16 cellular contexts compared by ENCODE assay signal in the genomic region with DNA sequence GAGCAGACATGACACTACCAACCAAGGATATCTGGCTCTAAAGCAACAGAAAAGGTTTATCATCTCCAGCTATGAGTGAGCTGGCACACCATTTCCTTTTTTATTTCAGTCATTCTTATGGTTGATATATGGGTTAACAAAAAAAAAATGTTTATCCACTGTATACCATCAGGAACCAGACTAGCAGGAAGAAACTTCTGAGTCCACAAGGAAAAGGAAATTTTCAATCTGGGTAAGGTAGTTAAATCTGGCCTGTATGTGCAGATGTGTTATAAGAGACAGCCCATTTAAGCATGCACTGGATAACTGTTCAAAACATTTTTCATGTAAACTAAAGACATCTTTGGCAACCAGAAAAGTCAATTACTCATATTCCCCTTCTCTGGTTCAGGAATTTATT.
"Had no signal": no experiment of that assay in that cellular context is flagged by ENCODE, and none has a peak within 500 bp of the region (broad histone marks: within the 10 kb centered on the region; RNA-seq: fewer than 3 reads in every experiment).

No MANE protein-coding gene starts in this region.

- H3K27me3 ChIP-seq: testis had no signal

- H3K27ac ChIP-seq: coronary artery, testis had no signal

- DNase-seq: activated CD4-positive, alpha-beta T cell treated with anti-CD3 and anti-CD28 coated beads for 1 hour; activated CD8-positive, alpha-beta memory T cell treated with anti-CD3 and anti-CD28 coated beads, Interleukin-2, amount 50 U/mL, for 4 hours; activated CD8-positive, alpha-beta T cell treated with anti-CD3 and anti-CD28 coated beads for 36 hours; activated naive CD4-positive, alpha-beta T cell treated with anti-CD3 and anti-CD28 coated beads for 36 hours; caudate nucleus; effector CD4-positive, alpha-beta T cell; glutamatergic neuron; occipital lobe; stimulated activated CD4-positive, alpha-beta T cell treated with anti-CD3 and anti-CD28 coated beads, Interleukin-4, amount 100 ng/mL, for 1 hour; stimulated activated naive CD8-positive, alpha-beta T cell treated with anti-CD3 and anti-CD28 coated beads, Interleukin-15, amount 100 ng/mL, for 72 hours; T-helper 9 cell; testis had no signal

- ATAC-seq: activated CD8-positive, alpha-beta T cell treated with anti-CD3 and anti-CD28 coated beads for 36 hours; left lobe of liver; stimulated activated naive CD8-positive, alpha-beta T cell treated with anti-CD3 and anti-CD28 coated beads, Interleukin-15, amount 100 ng/mL, for 72 hours had no signal

- H3K9me3 Mint-ChIP-seq: activated CD8-positive, alpha-beta T cell treated with anti-CD3 and anti-CD28 coated beads for 36 hours; activated naive CD4-positive, alpha-beta T cell treated with anti-CD3 and anti-CD28 coated beads for 36 hours; activated T-helper 1 cell treated with anti-CD3 and anti-CD28 coated beads, Interleukin-12 subunit alpha, Interleukin-12 subunit beta, Interleukin-2, Interleukin-4 antibody, amounts not matched to agents 30 ng/mL and 10 ng/mL and 1 ng/mL, durations not matched to agents 14 hours and 24 hours and 36 hours; nephron; stimulated activated naive CD8-positive, alpha-beta T cell treated with anti-CD3 and anti-CD28 coated beads, Interleukin-15, amount 100 ng/mL, for 72 hours had no signal

- H3K9me3 ChIP-seq: testis had no signal

- H3K4me3 ChIP-seq: coronary artery, testis had no signal

- H3K27me3 Mint-ChIP-seq: activated CD8-positive, alpha-beta T cell treated with anti-CD3 and anti-CD28 coated beads for 36 hours; stimulated activated naive CD8-positive, alpha-beta T cell treated with anti-CD3 and anti-CD28 coated beads, Interleukin-15, amount 100 ng/mL, for 72 hours had no signal

- H3K4me3 Mint-ChIP-seq: activated CD8-positive, alpha-beta T cell treated with anti-CD3 and anti-CD28 coated beads for 36 hours; activated naive CD4-positive, alpha-beta T cell treated with anti-CD3 and anti-CD28 coated beads for 36 hours; activated T-helper 1 cell treated with anti-CD3 and anti-CD28 coated beads, Interleukin-12 subunit alpha, Interleukin-12 subunit beta, Interleukin-2, Interleukin-4 antibody, amounts not matched to agents 30 ng/mL and 10 ng/mL and 1 ng/mL, durations not matched to agents 14 hours and 24 hours and 36 hours; nephron; stimulated activated naive CD8-positive, alpha-beta T cell treated with anti-CD3 and anti-CD28 coated beads, Interleukin-15, amount 100 ng/mL, for 72 hours had no signal

- H3K27ac Mint-ChIP-seq: activated CD8-positive, alpha-beta T cell treated with anti-CD3 and anti-CD28 coated beads for 36 hours; activated naive CD4-positive, alpha-beta T cell treated with anti-CD3 and anti-CD28 coated beads for 36 hours; activated T-helper 1 cell treated with anti-CD3 and anti-CD28 coated beads, Interleukin-12 subunit alpha, Interleukin-12 subunit beta, Interleukin-2, Interleukin-4 antibody, amounts not matched to agents 30 ng/mL and 10 ng/mL and 1 ng/mL, durations not matched to agents 14 hours and 24 hours and 36 hours; stimulated activated naive CD8-positive, alpha-beta T cell treated with anti-CD3 and anti-CD28 coated beads, Interleukin-15, amount 100 ng/mL, for 72 hours had no signal

- H3K4me1 ChIP-seq: testis had no signal

- H3K4me1 Mint-ChIP-seq: stimulated activated naive CD8-positive, alpha-beta T cell treated with anti-CD3 and anti-CD28 coated beads, Interleukin-15, amount 100 ng/mL, for 72 hours had no signal
